In the genomic region with DNA sequence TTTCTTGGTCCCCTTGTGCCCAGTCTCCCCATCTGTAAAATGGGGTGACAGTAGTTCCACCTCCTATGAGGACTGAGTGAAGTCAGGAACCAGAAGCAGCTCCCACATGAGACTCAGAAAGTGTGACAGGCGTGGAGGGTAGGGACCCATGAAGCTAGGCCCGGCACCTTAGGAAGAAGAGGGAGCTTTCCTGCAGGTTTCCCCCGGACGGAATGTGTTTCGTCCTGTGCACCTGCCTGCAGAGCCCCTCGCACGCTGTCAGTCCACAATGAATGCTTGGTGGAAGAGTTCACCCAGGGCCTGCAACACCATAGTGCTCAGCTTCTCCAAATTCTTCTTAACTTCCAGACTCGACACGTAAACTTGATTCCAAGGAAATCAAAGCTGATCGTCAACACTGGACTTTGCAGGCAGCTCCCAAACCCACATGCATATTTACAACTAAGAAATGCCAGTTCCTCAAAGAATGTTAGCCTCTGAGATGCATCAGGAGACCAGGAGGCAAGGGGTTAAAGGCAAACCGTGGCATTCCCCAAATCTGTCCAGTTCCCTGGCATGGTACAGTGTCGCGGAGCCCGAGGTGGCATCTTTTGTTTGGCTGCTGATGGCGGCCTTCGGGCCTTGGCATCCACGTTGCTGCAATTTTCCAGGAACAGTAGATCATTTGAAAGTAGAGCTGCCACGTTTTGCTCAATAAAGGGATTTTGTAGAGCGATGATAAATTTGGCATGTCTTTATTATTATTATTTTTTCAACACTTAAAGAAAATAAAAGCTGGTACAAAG, we compare ENCODE assay signal across 12 cellular contexts. TPM values are rescaled to one million over a fixed set of nuclear protein-coding genes. Genes with fewer than 3 reads are reported as not detected.
DNase-seq lines count a peak whose midpoint lies in the region; ATAC-seq and TF ChIP-seq lines count a peak whose summit lies in the region.
"Had no signal": no experiment of that assay in that cellular context is flagged by ENCODE, and none has a peak within 500 bp of the region (broad histone marks: within the 10 kb centered on the region; RNA-seq: fewer than 3 reads in every experiment).

No MANE protein-coding gene starts in this region.

- H3K79me1 ChIP-seq in trophoblast cell (ENCODE audit: low read length), result peaks cover 3% of the 10 kb centered on the region

- no peak overlapping the region for H2BK120ac ChIP-seq in trophoblast cell (ENCODE audit: insufficient read depth, low read length, poor library complexity)

- H2BK5ac ChIP-seq in trophoblast cell (ENCODE audit: low read depth, low read length, poor library complexity), result no peak overlapping the region

- H3K36me3 ChIP-seq in liver (ENCODE audit: control insufficient read depth in 4 of 4, insufficient read depth in 3 of 4, low read depth in 1 of 4, low read length in 3 of 4) (no peaks in the 10 kb centered on the region), trophoblast cell (ENCODE audit: control insufficient read depth in 1 of 2, insufficient read depth in 2 of 2, low read length in 2 of 2) (no peaks in the 10 kb centered on the region)
- H3K36me3 ChIP-seq: left lung had no signal

- no peaks in the 10 kb centered on the region for H3K9me3 Mint-ChIP-seq in activated CD8-positive, alpha-beta T cell treated with anti-CD3 and anti-CD28 coated beads, Interleukin-2, amount 10 ng/mL, durations not matched to agents 7 days and 5 days (ENCODE audit: insufficient read depth)
- H3K9me3 Mint-ChIP-seq in activated CD8-positive, alpha-beta T cell treated with anti-CD3 and anti-CD28 coated beads for 36 hours, result no peaks in the 10 kb centered on the region
- H3K9me3 Mint-ChIP-seq: activated T-cell treated with anti-CD3 and anti-CD28 coated beads, Interleukin-2, amount 50 U/mL, for 24 hours had no signal

- no peak overlapping the region for H3K23ac ChIP-seq in trophoblast cell (ENCODE audit: low read length)

- no peak overlapping the region for H2BK12ac ChIP-seq in trophoblast cell (ENCODE audit: low read length)

- H2AFZ ChIP-seq in trophoblast cell (ENCODE audit: insufficient read depth, low read length, poor library complexity), result no peak overlapping the region

- no peak overlapping the region for H3K14ac ChIP-seq in trophoblast cell (ENCODE audit: low read length)

- H2AK5ac ChIP-seq in trophoblast cell (ENCODE audit: low read length), result no peak overlapping the region

- no peak for ATAC-seq in activated CD8-positive, alpha-beta T cell treated with anti-CD3 and anti-CD28 coated beads, Interleukin-2, amount 10 ng/mL, durations not matched to agents 7 days and 5 days
- ATAC-seq in activated CD8-positive, alpha-beta T cell treated with anti-CD3 and anti-CD28 coated beads for 36 hours, result no peak
- ATAC-seq: left lung had no signal

- no peaks in the 10 kb centered on the region for H3K27me3 Mint-ChIP-seq in activated CD8-positive, alpha-beta T cell treated with anti-CD3 and anti-CD28 coated beads, Interleukin-2, amount 10 ng/mL, durations not matched to agents 7 days and 5 days (ENCODE audit: low read depth)
- no peaks in the 10 kb centered on the region for H3K27me3 Mint-ChIP-seq in activated CD8-positive, alpha-beta T cell treated with anti-CD3 and anti-CD28 coated beads for 36 hours
- H3K27me3 Mint-ChIP-seq: activated T-cell treated with anti-CD3 and anti-CD28 coated beads, Interleukin-2, amount 50 U/mL, for 24 hours had no signal

- no peak overlapping the region for H4K8ac ChIP-seq in trophoblast cell (ENCODE audit: low read depth, low read length)

- intact Hi-C loops in activated CD8-positive, alpha-beta T cell treated with anti-CD3 and anti-CD28 coated beads for 36 hours (cut with micrococcal nuclease), result no loop called here

- 49% methylated on average over 19 of the region's 19 CpGs for whole genome bisulfite sequencing in liver
- WGBS in trophoblast cell (ENCODE audit: extremely low coverage, insufficient coverage, insufficient read length), result no CpG with 5 or more reads among the region's 19 CpGs

- TF ChIP-seq RAD21 in liver (IDR thresholded peaks at IDR 0.05), result no peak

- peak overlapping the region; percentile 92 for H3K27ac ChIP-seq in angular gyrus (ENCODE audit: low read depth, low read length)
- H3K27ac ChIP-seq in liver (ENCODE audit: low read depth in 1 of 2, low read length in 2 of 2), result peak overlapping the region; percentile 76 to 84
- peak overlapping the region; percentile 70 for H3K27ac ChIP-seq in temporal lobe (ENCODE audit: low read depth, low read length)
- no peak overlapping the region for H3K27ac ChIP-seq in trophoblast cell (ENCODE audit: low read depth, low read length)

- H3K4me1 Mint-ChIP-seq in activated CD8-positive, alpha-beta T cell treated with anti-CD3 and anti-CD28 coated beads, Interleukin-2, amount 10 ng/mL, durations not matched to agents 7 days and 5 days (ENCODE audit: low read depth), result peaks cover 66% of the 10 kb centered on the region
- peaks cover 53% of the 10 kb centered on the region for H3K4me1 Mint-ChIP-seq in activated CD8-positive, alpha-beta T cell treated with anti-CD3 and anti-CD28 coated beads for 36 hours (ENCODE audit: low read depth)

- peak overlapping the region; percentile 55 for H3K4me3 Mint-ChIP-seq in activated CD8-positive, alpha-beta T cell treated with anti-CD3 and anti-CD28 coated beads, Interleukin-2, amount 10 ng/mL, durations not matched to agents 7 days and 5 days
- no peak overlapping the region for H3K4me3 Mint-ChIP-seq in activated CD8-positive, alpha-beta T cell treated with anti-CD3 and anti-CD28 coated beads for 36 hours
- H3K4me3 Mint-ChIP-seq: activated T-cell treated with anti-CD3 and anti-CD28 coated beads, Interleukin-2, amount 50 U/mL, for 24 hours had no signal

- no peaks in the 10 kb centered on the region for H3K27me3 ChIP-seq in liver (ENCODE audit: control insufficient read depth in 4 of 4, insufficient read depth in 4 of 4, low read length in 3 of 4)
- H3K27me3 ChIP-seq in trophoblast cell (ENCODE audit: insufficient read depth, low read length), result no peaks in the 10 kb centered on the region
- H3K27me3 ChIP-seq: left lung had no signal

- CTCF ChIA-PET in activated CD8-positive, alpha-beta T cell treated with anti-CD3 and anti-CD28 coated beads, Interleukin-2, amount 10 ng/mL, durations not matched to agents 7 days and 5 days (lab: Charles Lee), result interaction anchor here (0.8 to 1.4 kb wide), 6 partner anchors 8 to 76 kb away, joined by 3 to 6 read pairs (median 3); no protein-coding TSS in a partner anchor
- CTCF ChIA-PET in activated CD8-positive, alpha-beta T cell treated with anti-CD3 and anti-CD28 coated beads for 36 hours (lab: Charles Lee), result interaction anchor here (1.1 to 1.4 kb wide), 3 partner anchors 14 to 70 kb away, joined by 3 to 6 read pairs (median 3); no protein-coding TSS in a partner anchor

- no peaks in the 10 kb centered on the region for H3K9me3 ChIP-seq in liver (ENCODE audit: control insufficient read depth in 4 of 4, low read length in 3 of 4)
- no peaks in the 10 kb centered on the region for H3K9me3 ChIP-seq in trophoblast cell (ENCODE audit: insufficient read depth, low read depth, low read length)
- H3K9me3 ChIP-seq: left lung had no signal

- H3K36me3 Mint-ChIP-seq in activated CD8-positive, alpha-beta T cell treated with anti-CD3 and anti-CD28 coated beads, Interleukin-2, amount 10 ng/mL, durations not matched to agents 7 days and 5 days (ENCODE audit: low read depth), result peaks cover 13% of the 10 kb centered on the region
- no peaks in the 10 kb centered on the region for H3K36me3 Mint-ChIP-seq in activated CD8-positive, alpha-beta T cell treated with anti-CD3 and anti-CD28 coated beads for 36 hours (ENCODE audit: low read depth)

- H3K4me1 ChIP-seq in liver (ENCODE audit: control insufficient read depth in 4 of 4, insufficient read depth in 4 of 4, low read length in 3 of 4) (peaks cover 54 to 96% (median 82%) of the 10 kb centered on the region in 4 donors), trophoblast cell (ENCODE audit: control insufficient read depth in 1 of 2, insufficient read depth in 2 of 2, low read length in 2 of 2) (peaks cover 18 to 31% of the 10 kb centered on the region in 2 experiments)

- H3K27ac Mint-ChIP-seq in activated CD8-positive, alpha-beta T cell treated with anti-CD3 and anti-CD28 coated beads, Interleukin-2, amount 10 ng/mL, durations not matched to agents 7 days and 5 days, result peak overlapping the region; percentile 56
- H3K27ac Mint-ChIP-seq in activated CD8-positive, alpha-beta T cell treated with anti-CD3 and anti-CD28 coated beads for 36 hours, result no peak overlapping the region
- H3K27ac Mint-ChIP-seq: activated T-cell treated with anti-CD3 and anti-CD28 coated beads, Interleukin-2, amount 50 U/mL, for 24 hours had no signal

- POLR2A ChIA-PET in activated CD8-positive, alpha-beta T cell treated with anti-CD3 and anti-CD28 coated beads, Interleukin-2, amount 10 ng/mL, durations not matched to agents 7 days and 5 days (lab: Charles Lee), result interaction anchor here (0.7 kb wide), 2 partner anchors 10 to 11 kb away, joined by 3 read pairs; no protein-coding TSS in a partner anchor
- POLR2A ChIA-PET in activated CD8-positive, alpha-beta T cell treated with anti-CD3 and anti-CD28 coated beads for 36 hours (lab: Charles Lee), result interaction anchor here (0.7 kb wide), 1 partner anchor 81 kb away, joined by 3 read pairs; no protein-coding TSS in a partner anchor

- H3K9ac ChIP-seq in liver (ENCODE audit: low read depth in 1 of 2, low read length in 2 of 2), result no peak overlapping the region
- no peak overlapping the region for H3K9ac ChIP-seq in trophoblast cell (ENCODE audit: low read length)

- H3K4me3 ChIP-seq in liver (ENCODE audit: low read depth in 1 of 3, low read length in 3 of 3), result no peak overlapping the region
- H3K4me3 ChIP-seq in trophoblast cell (ENCODE audit: low read depth, low read length), result no peak overlapping the region
- H3K4me3 ChIP-seq: left lung had no signal

- DNase-seq in activated CD8-positive, alpha-beta T cell treated with anti-CD3 and anti-CD28 coated beads, Interleukin-2, amount 10 ng/mL, durations not matched to agents 7 days and 5 days, result no peak
- no peak for DNase-seq in activated CD8-positive, alpha-beta T cell treated with anti-CD3 and anti-CD28 coated beads for 36 hours
- DNase-seq in NAMALWA (ENCODE audit: low spot score) (no peak), trophoblast cell (no peak), midbrain (lab: John Stamatoyannopoulos, UW) (no peak)
- DNase-seq: central memory CD4-positive, alpha-beta T cell; left lung; NCI-H2171 had no signal

- H3K4ac ChIP-seq in trophoblast cell (ENCODE audit: low read depth, low read length), result no peak overlapping the region

- H3K4me2 ChIP-seq in trophoblast cell (ENCODE audit: low read length), result no peak overlapping the region

- no peak overlapping the region for H4K12ac ChIP-seq in trophoblast cell (ENCODE audit: low read depth, low read length)

- no peaks in the 10 kb centered on the region for H3K79me2 ChIP-seq in trophoblast cell (ENCODE audit: control insufficient read depth, insufficient read depth, low read length, poor library complexity)

- H4K91ac ChIP-seq in trophoblast cell (ENCODE audit: low read depth, low read length), result no peak overlapping the region

- H3K18ac ChIP-seq in trophoblast cell (ENCODE audit: low read length), result no peak overlapping the region

- TF ChIP-seq CTCF in activated CD8-positive, alpha-beta T cell treated with anti-CD3 and anti-CD28 coated beads for 36 hours (IDR thresholded peaks at IDR 0.05), result no peak
- no peak for TF ChIP-seq CTCF in liver (IDR thresholded peaks at IDR 0.05; ENCODE audit: low read depth, low read length, missing input control)

RNA-seq across cellular contexts. Expression of a gene that starts 15.4 kb away (rescaled TPM):
- total RNA-seq in activated CD8-positive, alpha-beta T cell treated with anti-CD3 and anti-CD28 coated beads, Interleukin-2, amount 10 ng/mL, durations not matched to agents 7 days and 5 days, result 10 to 100 TPM; 37.1 to 46.3 TPM
- 10 to 100 TPM; 10.5 to 15.3 TPM for total RNA-seq in activated CD8-positive, alpha-beta T cell treated with anti-CD3 and anti-CD28 coated beads for 36 hours
- total RNA-seq in liver (10 to 100 TPM; 53.8 to 99.3 TPM), temporal lobe (12.5 TPM)
- 10 to 100 TPM; 48.9 to 88.8 TPM for polyA plus RNA-seq in liver
- polyA plus RNA-seq in trophoblast cell (2013), result 16.1 and 17.7 TPM in 2 replicates

RNA-seq across cellular contexts. Expression of a gene that starts 56.0 kb away (rescaled TPM):
- 10 to 100 TPM; 29.2 to 30.0 TPM for total RNA-seq in activated CD8-positive, alpha-beta T cell treated with anti-CD3 and anti-CD28 coated beads, Interleukin-2, amount 10 ng/mL, durations not matched to agents 7 days and 5 days
- 10 to 100 TPM; 38.0 to 40.7 TPM for total RNA-seq in activated CD8-positive, alpha-beta T cell treated with anti-CD3 and anti-CD28 coated beads for 36 hours
- 10 to 100 TPM in 1 of 2 donors, 1 to 10 TPM in 1; 7.8 to 39.8 TPM for total RNA-seq in liver
- polyA plus RNA-seq in liver, result 10 to 100 TPM; 24.2 to 50.3 TPM
- 6.9 TPM for total RNA-seq in temporal lobe
- 50.4 and 51.7 TPM in 2 replicates for polyA plus RNA-seq in trophoblast cell (2013)
